In the genomic region with DNA sequence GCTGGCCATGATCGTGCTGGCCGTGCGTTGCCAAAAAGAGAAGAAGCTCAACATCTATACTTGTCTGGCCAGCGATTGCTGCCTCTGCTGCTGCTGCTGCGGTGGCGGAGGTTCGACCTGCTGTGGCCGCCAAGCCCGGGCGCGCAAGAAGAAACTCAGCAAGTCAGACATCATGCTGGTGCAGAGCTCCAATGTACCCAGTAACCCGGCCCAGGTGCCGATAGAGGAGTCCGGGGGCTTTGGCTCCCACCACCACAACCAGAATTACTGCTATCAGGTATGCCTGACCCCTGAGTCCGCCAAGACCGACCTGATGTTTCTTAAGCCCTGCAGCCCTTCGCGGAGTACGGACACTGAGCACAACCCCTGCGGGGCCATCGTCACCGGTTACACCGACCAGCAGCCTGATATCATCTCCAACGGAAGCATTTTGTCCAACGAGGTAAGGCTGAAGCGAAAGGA, we compare ENCODE assay signal across 9 cellular contexts. TPM values are rescaled to one million over a fixed set of nuclear protein-coding genes. Genes with fewer than 3 reads are reported as not detected.
DNase-seq lines count a peak whose midpoint lies in the region; ATAC-seq and TF ChIP-seq lines count a peak whose summit lies in the region.
"Had no signal": no experiment of that assay in that cellular context is flagged by ENCODE, and none has a peak within 500 bp of the region (broad histone marks: within the 10 kb centered on the region; RNA-seq: fewer than 3 reads in every experiment).

No MANE protein-coding gene starts in this region.

- no peak for TF ChIP-seq CTCF in parathyroid adenoma (IDR thresholded peaks at IDR 0.05)

- H3K27me3 ChIP-seq in parathyroid adenoma (ENCODE audit: control insufficient read depth, insufficient read depth, low read length) = peaks cover 14% of the 10 kb centered on the region

- H3K9ac ChIP-seq in parathyroid adenoma = no peak overlapping the region

- H3K9me3 ChIP-seq in parathyroid adenoma (ENCODE audit: control insufficient read depth, low read length) = no peaks in the 10 kb centered on the region

- ATAC-seq in HG02678 (IDR thresholded peaks at IDR 0.05; ENCODE audit: unreplicated experiment) (no peak), GM19023 (IDR thresholded peaks at IDR 0.05; ENCODE audit: unreplicated experiment) (no peak)

- H3K4me3 ChIP-seq in parathyroid adenoma (ENCODE audit: low read depth, low read length) = peak overlapping the region; percentile 29

- no peaks in the 10 kb centered on the region for H3K4me1 ChIP-seq in parathyroid adenoma

- H2AFZ ChIP-seq in parathyroid adenoma = no peak overlapping the region

- H3K36me3 ChIP-seq in parathyroid adenoma (ENCODE audit: control insufficient read depth, insufficient read depth, low read length) = no peaks in the 10 kb centered on the region

- DNase-seq in C1 segment of cervical spinal cord (lab: John Stamatoyannopoulos, UW) = peak in 10 of 14 donors; percentile 22 to 77 (median 66)
- DNase-seq in HuH-7 (ENCODE audit: low spot score) = peak; percentile 4
- DNase-seq in fibroblast of gingiva (ENCODE audit: low read depth) = peak; percentile 22
- DNase-seq in cerebellum (ENCODE audit: low spot score) = no peak
- DNase-seq in globus pallidus (ENCODE audit: low spot score) = no peak
- DNase-seq: KBM-7 had no signal

- H3K4me2 ChIP-seq in parathyroid adenoma (ENCODE audit: low read length) = peak overlapping the region; percentile 57

- H3K79me2 ChIP-seq in parathyroid adenoma = no peaks in the 10 kb centered on the region

- no peak overlapping the region for H3K27ac ChIP-seq in parathyroid adenoma

RNA-seq across cellular contexts. Expression of gene PCDH10, which starts 3.3 kb away (rescaled TPM):
- total RNA-seq in cerebellum = 29.9 TPM

Comparison
In these comparisons a context has a peak if more than half of its experiments do, and no peak if none do; other contexts are left out.
1. DNase-seq: peak in C1 segment of cervical spinal cord (10 of 14), HuH-7 (single experiment) and fibroblast of gingiva (single experiment); none in cerebellum (single experiment) and globus pallidus (single experiment).